In genomic region chr19:10088949-10089554, GRCh38 we compare ENCODE assay signal across 24 cellular contexts. TPM values are rescaled to one million over a fixed set of nuclear protein-coding genes. Genes with fewer than 3 reads are reported as not detected.
"Had no signal": no experiment of that assay in that cellular context is flagged by ENCODE, and none has a peak within 500 bp of the region (broad histone marks: within the 10 kb centered on the region; RNA-seq: fewer than 3 reads in every experiment).

No MANE protein-coding gene starts in this region.

- H3K27me3 ChIP-seq: body of pancreas, heart right ventricle, neutrophil, ovary, spleen, thyroid gland, upper lobe of right lung had no signal

- H3K9me3 Mint-ChIP-seq: activated CD4-positive, alpha-beta T cell treated with anti-CD3 and anti-CD28 coated beads, Interleukin-2, amount 10 ng/mL, durations not matched to agents 7 days and 5 days; stimulated activated naive CD8-positive, alpha-beta T cell treated with anti-CD3 and anti-CD28 coated beads, Interleukin-15, Interleukin-2, amounts not matched to agents 100 ng/mL and 50 ng/mL, for 24 hours had no signal

- H3K4me3 Mint-ChIP-seq: stimulated activated naive CD8-positive, alpha-beta T cell treated with anti-CD3 and anti-CD28 coated beads, Interleukin-15, Interleukin-2, amounts not matched to agents 100 ng/mL and 50 ng/mL, for 24 hours; T-helper 17 cell had no signal

- FAIRE-seq: endometrium had no signal

- H3K36me3 ChIP-seq: cardiac muscle cell, ovary, prostate gland, thyroid gland had no signal

- H3K27ac Mint-ChIP-seq: activated CD4-positive, alpha-beta T cell treated with anti-CD3 and anti-CD28 coated beads, Interleukin-2, amount 10 ng/mL, durations not matched to agents 7 days and 5 days; nephron; stimulated activated naive CD8-positive, alpha-beta T cell treated with anti-CD3 and anti-CD28 coated beads, Interleukin-15, Interleukin-2, amounts not matched to agents 100 ng/mL and 50 ng/mL, for 24 hours; T-helper 17 cell had no signal

- H3K9me3 ChIP-seq: body of pancreas, neutrophil, ovary, prostate gland, spleen, thyroid gland, upper lobe of right lung had no signal

- ATAC-seq: activated CD4-positive, CD25-positive, alpha-beta regulatory T cell treated with anti-CD3 and anti-CD28 coated beads, Interleukin-2, amount 50 U/mL, for 24 hours; body of pancreas; heart right ventricle; left cardiac atrium; T-helper 17 cell; upper lobe of right lung had no signal

- H3K4me1 Mint-ChIP-seq: nephron had no signal

- H3K27me3 Mint-ChIP-seq: activated CD4-positive, alpha-beta T cell treated with anti-CD3 and anti-CD28 coated beads, Interleukin-2, amount 10 ng/mL, durations not matched to agents 7 days and 5 days; stimulated activated naive CD8-positive, alpha-beta T cell treated with anti-CD3 and anti-CD28 coated beads, Interleukin-15, Interleukin-2, amounts not matched to agents 100 ng/mL and 50 ng/mL, for 24 hours; T-helper 17 cell had no signal

- H3K4me1 ChIP-seq: prostate gland, upper lobe of right lung had no signal

- H3K4me3 ChIP-seq: body of pancreas, cardiac muscle cell, heart right ventricle, ovary, prostate gland, spleen, thyroid gland, upper lobe of right lung had no signal

- H3K27ac ChIP-seq: body of pancreas, cardiac muscle cell, heart right ventricle, neutrophil, ovary, prostate gland, spleen, thyroid gland, upper lobe of right lung had no signal

- DNase-seq: activated CD4-positive, alpha-beta T cell treated with anti-CD3 and anti-CD28 coated beads, Interleukin-2, amount 10 ng/mL, durations not matched to agents 7 days and 5 days; anterior cingulate cortex; body of pancreas; effector CD4-positive, alpha-beta T cell; foreskin fibroblast; heart right ventricle; islet precursor cell; left cardiac atrium; mesenchymal stem cell; ovary; spleen; stimulated activated CD4-positive, alpha-beta T cell treated with anti-CD3 and anti-CD28 coated beads, Interleukin-4, amount 100 ng/mL, for 1 hour; substantia nigra; SW 1271; T-helper 17 cell; thyroid gland; upper lobe of right lung had no signal

RNA-seq across cellular contexts. Expression of gene ANGPTL6, which starts 13.4 kb away (rescaled TPM):
- total RNA-seq: body of pancreas had no signal
